12 cellular contexts compared by ENCODE assay signal in the genomic region with DNA sequence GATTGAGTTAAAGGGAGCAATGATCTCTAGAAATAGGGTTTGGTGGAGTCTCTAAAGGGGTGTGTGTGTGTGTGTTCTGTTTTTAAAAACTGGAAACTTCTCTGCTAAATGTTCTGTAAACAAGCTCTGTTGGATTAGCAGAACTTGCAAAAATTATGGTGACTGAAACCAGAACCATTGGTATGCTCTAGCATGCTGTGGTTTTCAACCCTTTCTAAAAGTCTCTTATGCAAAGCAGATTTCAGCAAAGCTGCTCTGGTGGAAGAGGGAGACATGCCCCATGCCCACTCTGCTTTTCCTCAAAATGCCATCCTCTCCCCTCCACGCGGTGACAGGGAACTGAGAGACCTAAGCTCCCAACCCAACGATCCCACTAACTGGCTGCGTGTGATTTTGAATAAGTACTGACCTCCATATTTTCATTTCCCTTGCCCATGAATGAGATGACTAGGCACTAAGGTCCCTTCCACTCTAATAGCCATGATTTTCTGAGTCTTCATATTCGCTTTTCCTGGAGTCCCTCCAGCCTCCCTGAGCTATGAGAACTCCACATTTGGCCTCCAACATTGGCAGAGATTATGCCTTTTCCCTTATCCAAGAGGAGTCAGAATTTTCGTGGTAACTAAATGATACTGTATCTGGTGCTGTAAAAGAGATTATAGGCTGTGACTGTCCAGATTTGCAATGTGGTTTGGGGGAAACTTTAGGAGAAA.
A peak's percentile ranks its signal among the peaks of the same experiment; 100 is the strongest.
DNase-seq lines count a peak whose midpoint lies in the region; ATAC-seq and FAIRE-seq lines count a peak whose summit lies in the region.
"Had no signal": no experiment of that assay in that cellular context is flagged by ENCODE, and none has a peak within 500 bp of the region (broad histone marks: within the 10 kb centered on the region; RNA-seq: fewer than 3 reads in every experiment).

No MANE protein-coding gene starts in this region.

- peak overlapping the region; percentile 76 for H3K27ac ChIP-seq in skeletal muscle tissue (ENCODE audit: low read depth, low read length)
- H3K27ac ChIP-seq: brain microvascular endothelial cell, esophagus squamous epithelium had no signal

- peaks cover 0 to 16% (median 8%) of the 10 kb centered on the region in 3 donors for H3K4me1 ChIP-seq in skeletal muscle tissue (ENCODE audit: control insufficient read depth in 3 of 3, insufficient read depth in 3 of 3, low read length in 3 of 3)
- H3K4me1 ChIP-seq: esophagus squamous epithelium had no signal

- FAIRE-seq in GM19239 (lab: Jason Lieb, UNC), result peak; percentile 95

- H3K9me3 ChIP-seq in skeletal muscle tissue (ENCODE audit: control insufficient read depth in 3 of 3, low read length in 3 of 3), result no peaks in the 10 kb centered on the region
- H3K9me3 ChIP-seq: esophagus squamous epithelium had no signal

- H3K4me3 ChIP-seq in skeletal muscle tissue (ENCODE audit: low read length in 3 of 3), result peak overlapping the region in 1 of 3 donors; percentile 19
- H3K4me3 ChIP-seq: esophagus squamous epithelium, lung had no signal

- ATAC-seq in HG02610 (IDR thresholded peaks at IDR 0.05; ENCODE audit: unreplicated experiment), result peak; percentile 72
- ATAC-seq in HG03460 (IDR thresholded peaks at IDR 0.05; ENCODE audit: unreplicated experiment), result peak; percentile 73
- ATAC-seq in Right ventricle myocardium superior (ENCODE audit: poor library complexity), result no peak

- H3K9ac ChIP-seq in skeletal muscle tissue (ENCODE audit: low read depth in 1 of 3, low read length in 3 of 3), result no peak overlapping the region

- no peaks in the 10 kb centered on the region for H3K27me3 ChIP-seq in skeletal muscle tissue (ENCODE audit: control insufficient read depth in 3 of 3, insufficient read depth in 3 of 3, low read length in 3 of 3)
- H3K27me3 ChIP-seq: brain microvascular endothelial cell, esophagus squamous epithelium had no signal

- DNase-seq in GM19239 (ENCODE audit: insufficient read length, low spot score), result no peak
- no peak for DNase-seq in hippocampal formation (lab: John Stamatoyannopoulos, UW)
- DNase-seq in stimulated activated CD4-positive, alpha-beta T cell treated with anti-CD3 and anti-CD28 coated beads, Interleukin-1b, Interleukin-23, amount 100 ng/mL, for 48 hours, result no peak
- no peak for DNase-seq in Right ventricle myocardium superior
- DNase-seq: activated CD4-positive, alpha-beta memory T cell treated with anti-CD3 and anti-CD28 coated beads, Interleukin-2, amount 10 ng/mL, durations not matched to agents 7 days and 5 days; brain microvascular endothelial cell; esophagus squamous epithelium; NCI-H187 treated with DMSO at 0.1 percent for 48 hours had no signal

- H3K36me3 ChIP-seq in skeletal muscle tissue (ENCODE audit: control insufficient read depth in 3 of 3, insufficient read depth in 3 of 3, low read length in 3 of 3), result no peaks in the 10 kb centered on the region
- H3K36me3 ChIP-seq: brain microvascular endothelial cell, esophagus squamous epithelium had no signal

- intact Hi-C loops in Right ventricle myocardium superior (cut with DNase I), result no loop called here
